Comparison of ENCODE assay signal across 10 cellular contexts in the genomic region with DNA sequence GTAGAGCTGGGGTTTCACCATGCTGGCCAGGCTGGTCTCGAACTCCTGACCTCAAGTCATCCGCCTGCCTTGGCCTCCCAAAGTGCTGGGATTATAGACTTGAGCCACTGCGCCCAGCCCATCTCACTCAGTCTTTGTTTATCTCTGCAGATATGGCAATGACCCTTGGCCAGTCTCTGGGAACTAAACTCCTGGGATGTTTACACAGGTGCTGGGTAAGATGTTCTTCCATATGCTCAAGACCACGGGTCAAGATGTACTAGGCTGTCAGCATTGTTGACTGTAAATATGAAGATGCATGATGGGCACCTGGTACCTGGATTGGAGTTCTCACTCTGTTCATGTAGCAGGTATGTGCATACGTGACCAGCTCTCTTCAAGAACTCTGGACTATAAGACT.
"Had no signal": no experiment of that assay in that cellular context is flagged by ENCODE, and none has a peak within 500 bp of the region (broad histone marks: within the 10 kb centered on the region; RNA-seq: fewer than 3 reads in every experiment).

No MANE protein-coding gene starts in this region.

- H3K4me3 ChIP-seq: GM23248, HAP-1, K562 had no signal

- H3K4me3 Mint-ChIP-seq: HFFc6 had no signal

- H3K4me1 ChIP-seq: HAP-1 had no signal

- H3K36me3 ChIP-seq: HAP-1 had no signal

- ATAC-seq: HCT116, K562 had no signal

- H3K27ac Mint-ChIP-seq: HFFc6 had no signal

- FAIRE-seq: HTR-8/SVneo, K562 had no signal

- DNase-seq: GM23248, GOT3, H7, HFFc6, IMR-90 had no signal

- H3K27ac ChIP-seq: GM23248, HL-60 had no signal
